Comparison of ENCODE assay signal across 14 cellular contexts in the genomic region with DNA sequence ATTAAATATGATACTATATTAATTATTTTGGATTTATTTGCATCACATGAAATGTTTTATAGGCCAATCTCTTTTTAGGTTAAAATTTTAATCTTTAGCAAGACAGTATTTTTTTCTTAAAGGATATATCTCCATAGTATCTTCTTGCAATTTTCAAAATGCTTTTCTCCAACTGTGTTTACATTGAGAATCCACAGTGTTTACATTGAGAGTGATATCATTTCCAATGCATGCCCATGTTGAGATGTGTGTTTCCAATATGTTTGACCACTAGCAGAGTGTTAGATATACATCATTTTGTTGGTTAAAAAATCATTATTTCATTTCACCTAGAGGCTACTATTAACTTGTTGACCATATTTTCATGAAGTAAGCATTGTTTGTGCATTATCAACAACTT. TPM values are rescaled to one million over a fixed set of nuclear protein-coding genes. Genes with fewer than 3 reads are reported as not detected.
DNase-seq lines count a peak whose midpoint lies in the region; ATAC-seq and TF ChIP-seq lines count a peak whose summit lies in the region.
"Had no signal": no experiment of that assay in that cellular context is flagged by ENCODE, and none has a peak within 500 bp of the region (broad histone marks: within the 10 kb centered on the region; RNA-seq: fewer than 3 reads in every experiment).

No MANE protein-coding gene starts in this region.

- POLR2A ChIA-PET in PC-3 (lab: Charles Lee; ENCODE audit: unreplicated experiment): no interaction called here

- H2BK120ac ChIP-seq in mesenchymal stem cell (ENCODE audit: low read depth, low read length): no peak overlapping the region

- DNase-seq in DMS53 treated with DMSO at 0.1 percent for 48 hours (lab: John Stamatoyannopoulos, UW; ENCODE audit: unreplicated experiment) (peak; percentile 16), PC-3 (peak; percentile 13), mesenchymal stem cell (peak; percentile 74), gastrocnemius medialis (no peak), lower lobe of right lung (no peak), GM10266 (ENCODE audit: extremely low spot score) (no peak)
- DNase-seq in activated CD8-positive, alpha-beta memory T cell treated with anti-CD3 and anti-CD28 coated beads for 24 hours: no peak
- DNase-seq: CD8-positive, alpha-beta T cell; COR-L47; DMS153; GOT3; H9 had no signal

- H3K23ac ChIP-seq in mesenchymal stem cell (ENCODE audit: low read length in 2 of 2): no peak overlapping the region

- no peak overlapping the region for H3K4me2 ChIP-seq in PC-3 (ENCODE audit: low read length)
- no peak overlapping the region for H3K4me2 ChIP-seq in mesenchymal stem cell (ENCODE audit: low read length, poor library complexity, severe bottlenecking)

- H3K14ac ChIP-seq in mesenchymal stem cell (ENCODE audit: low read length in 2 of 2): no peak overlapping the region

- CTCF ChIA-PET in PC-3 (lab: Charles Lee): no interaction called here

- BruUV-seq in PC-3 (replicated peaks; lab: Mats Ljungman, UMichigan): no TSS peak

- H3K18ac ChIP-seq in mesenchymal stem cell (ENCODE audit: low read depth in 1 of 2, low read length in 2 of 2): no peak overlapping the region

- no peaks in the 10 kb centered on the region for H4K20me1 ChIP-seq in PC-3 (ENCODE audit: low read length)

- intact Hi-C loops in PC-3 (cut with micrococcal nuclease): no loop called here
- intact Hi-C loops in gastrocnemius medialis (cut with DNase I; ENCODE audit: low total_unique reads): no loop called here
- intact Hi-C loops in lower lobe of right lung (cut with DNase I): no loop called here

- H2BK12ac ChIP-seq in mesenchymal stem cell (ENCODE audit: low read length in 2 of 2): no peak overlapping the region

- no peak overlapping the region for H2AK5ac ChIP-seq in mesenchymal stem cell (ENCODE audit: low read length, severe bottlenecking)

- no peak overlapping the region for H4K8ac ChIP-seq in mesenchymal stem cell (ENCODE audit: low read length)

- H3K27ac ChIP-seq in PC-3 (ENCODE audit: low read length): no peak overlapping the region
- no peak overlapping the region for H3K27ac ChIP-seq in mesenchymal stem cell (ENCODE audit: low read length, poor library complexity, severe bottlenecking)
- H3K27ac ChIP-seq in gastrocnemius medialis: no peak overlapping the region
- H3K27ac ChIP-seq in lower lobe of right lung: no peak overlapping the region

- H3F3A ChIP-seq in PC-3 (ENCODE audit: low read length, unreplicated experiment): no peaks in the 10 kb centered on the region

- H3K9me3 ChIP-seq in PC-3 (ENCODE audit: low read length) (no peaks in the 10 kb centered on the region), mesenchymal stem cell (ENCODE audit: control insufficient read depth, low read length) (no peaks in the 10 kb centered on the region), gastrocnemius medialis (no peaks in the 10 kb centered on the region), lower lobe of right lung (no peaks in the 10 kb centered on the region)

- TF ChIP-seq CTCF in PC-3 (conservative IDR thresholded peaks at IDR 0.05; ENCODE audit: low read depth, low read length) (no peak), gastrocnemius medialis (IDR thresholded peaks at IDR 0.05 in 4 of 5, conservative IDR thresholded peaks at IDR 0.05 in 1 of 5) (no peak), lower lobe of right lung (IDR thresholded peaks at IDR 0.05) (no peak), GM10266 (IDR thresholded peaks at IDR 0.05; ENCODE audit: control insufficient read depth, insufficient read depth, low read depth, missing control alignments) (no peak)

- H3K79me2 ChIP-seq in PC-3 (ENCODE audit: low read length): no peaks in the 10 kb centered on the region

- H2BK5ac ChIP-seq in mesenchymal stem cell (ENCODE audit: low read depth, low read length, poor library complexity, severe bottlenecking): no peak overlapping the region

- no peak overlapping the region for H4K91ac ChIP-seq in mesenchymal stem cell (ENCODE audit: low read length)

- no peak overlapping the region for H2BK15ac ChIP-seq in mesenchymal stem cell (ENCODE audit: low read depth, poor library complexity, severe bottlenecking)

- H3K4me1 ChIP-seq in PC-3 (ENCODE audit: insufficient read depth, low read length) (peaks cover 14% of the 10 kb centered on the region), mesenchymal stem cell (ENCODE audit: control insufficient read depth, insufficient read depth, low read depth, low read length) (peaks cover 5% of the 10 kb centered on the region), gastrocnemius medialis (no peaks in the 10 kb centered on the region), lower lobe of right lung (no peaks in the 10 kb centered on the region)

- no peak overlapping the region for H3K4me3 ChIP-seq in PC-3 (ENCODE audit: low read length)
- no peak overlapping the region for H3K4me3 ChIP-seq in mesenchymal stem cell (ENCODE audit: insufficient read depth in 1 of 2, low read depth in 1 of 2, low read length in 2 of 2)
- H3K4me3 ChIP-seq in gastrocnemius medialis: no peak overlapping the region
- no peak overlapping the region for H3K4me3 ChIP-seq in lower lobe of right lung
- H3K4me3 ChIP-seq: GM12878 had no signal

- ATAC-seq in PC-3: no peak; the same call in 1 of the 2 replicates
- ATAC-seq in gastrocnemius medialis: no peak
- no peak for ATAC-seq in lower lobe of right lung
- ATAC-seq: CD8-positive, alpha-beta T cell; GM12878; HepG2 had no signal

- no peak for TF ChIP-seq POLR2A in gastrocnemius medialis (IDR thresholded peaks at IDR 0.05)

- no peaks in the 10 kb centered on the region for H3K27me3 ChIP-seq in PC-3 (ENCODE audit: low read length)
- H3K27me3 ChIP-seq in mesenchymal stem cell (ENCODE audit: control insufficient read depth in 1 of 2, insufficient read depth in 1 of 2, low read length in 2 of 2): no peaks in the 10 kb centered on the region
- H3K27me3 ChIP-seq in gastrocnemius medialis: no peaks in the 10 kb centered on the region
- H3K27me3 ChIP-seq in lower lobe of right lung (ENCODE audit: low read depth): no peaks in the 10 kb centered on the region

- H2AFZ ChIP-seq in PC-3 (ENCODE audit: low read length) (no peak overlapping the region), mesenchymal stem cell (ENCODE audit: low read depth, low read length) (no peak overlapping the region)

- peaks cover 17% of the 10 kb centered on the region for H3K79me1 ChIP-seq in mesenchymal stem cell (replicated peaks; ENCODE audit: low read length, poor library complexity, severe bottlenecking)

- no peaks in the 10 kb centered on the region for H3K9me2 ChIP-seq in PC-3 (replicated peaks; ENCODE audit: low read length)

- H3K36me3 ChIP-seq in PC-3 (ENCODE audit: low read depth, low read length): no peaks in the 10 kb centered on the region
- H3K36me3 ChIP-seq in mesenchymal stem cell (ENCODE audit: control insufficient read depth in 1 of 2, insufficient read depth in 2 of 2, low read depth in 1 of 2, low read length in 2 of 2): peaks cover 14 to 98% of the 10 kb centered on the region in 2 experiments
- H3K36me3 ChIP-seq in gastrocnemius medialis: no peaks in the 10 kb centered on the region
- peaks cover 4% of the 10 kb centered on the region for H3K36me3 ChIP-seq in lower lobe of right lung

- H3K4ac ChIP-seq in mesenchymal stem cell (ENCODE audit: low read depth in 1 of 2, low read length in 2 of 2): no peak overlapping the region

- in situ Hi-C loops in gastrocnemius medialis (cut with MboI; ENCODE audit: low sequenced_read_pairs in 4 of 4): no loop called here

- H3K9ac ChIP-seq in PC-3 (ENCODE audit: low read length) (no peak overlapping the region), mesenchymal stem cell (ENCODE audit: low read length) (peak overlapping the region; percentile 48)

RNA-seq across cellular contexts. Expression of a gene that starts 17.3 kb away (rescaled TPM):
- total RNA-seq in PC-3 (2014; rRNA removed) (6.2 and 6.7 TPM in 2 replicates), gastrocnemius medialis (10 to 100 TPM in 3 of 4 donors, 1 to 10 TPM in 1; 5.9 to 29.9 (median 17.4) TPM), lower lobe of right lung (133 TPM)
- 102 TPM for polyA plus RNA-seq in mesenchymal stem cell (2013, experiment 1 of 2)
- 96.6 TPM for polyA plus RNA-seq in mesenchymal stem cell (2013, experiment 2 of 2)

Comparison
In these comparisons a context has a peak if more than half of its experiments do, and no peak if none do; other contexts are left out.
1. DNase-seq: peak in DMS53 treated with DMSO at 0.1 percent for 48 hours (single experiment), PC-3 (single experiment) and mesenchymal stem cell (single experiment); none in gastrocnemius medialis (0 of 2), lower lobe of right lung (single experiment), activated CD8-positive, alpha-beta memory T cell treated with anti-CD3 and anti-CD28 coated beads for 24 hours (single experiment) and GM10266 (single experiment).